ENCODE assay signal across 8 cellular contexts in genomic region chr5:66840527-66841013, GRCh38.
DNase-seq lines count a peak whose midpoint lies in the region; ATAC-seq lines count a peak whose summit lies in the region.

No MANE protein-coding gene starts in this region.

- H3K27me3 ChIP-seq in BLaER1 treated with 17β-estradiol and CSF1 and Interleukin-3, amounts not matched to agents 10 nM and 100 nM: no peaks in the 10 kb centered on the region

- no peak overlapping the region for H3K4me3 ChIP-seq in BLaER1 treated with 17β-estradiol and CSF1 and Interleukin-3, amounts not matched to agents 10 nM and 100 nM

- H4K20me1 ChIP-seq in BLaER1 treated with 17β-estradiol and CSF1 and Interleukin-3, amounts not matched to agents 10 nM and 100 nM: no peaks in the 10 kb centered on the region

- peak overlapping the region in 8 of 11 experiments; percentile 17 to 59 (median 34); a peak in 13 of 22 replicates for H3K27ac ChIP-seq in BLaER1 treated with 17β-estradiol and CSF1 and Interleukin-3, amounts not matched to agents 10 nM and 100 nM
- no peak overlapping the region for H3K27ac ChIP-seq in substantia nigra (ENCODE audit: low read depth, low read length, poor library complexity, severe bottlenecking)

- H3K36me3 ChIP-seq in BLaER1 treated with 17β-estradiol and CSF1 and Interleukin-3, amounts not matched to agents 10 nM and 100 nM: no peaks in the 10 kb centered on the region

- H3K4me2 ChIP-seq in BLaER1 treated with 17β-estradiol and CSF1 and Interleukin-3, amounts not matched to agents 10 nM and 100 nM: peak overlapping the region; percentile 33 to 70 (median 55)

- DNase-seq in activated CD4-positive, CD25-positive, alpha-beta regulatory T cell treated with anti-CD3 and anti-CD28 coated beads, Interleukin-2, amount 50 U/mL, for 72 hours: peak; percentile 36
- no peak for DNase-seq in DMS153 (lab: John Stamatoyannopoulos, UW)
- DNase-seq in substantia nigra (lab: John Stamatoyannopoulos, UW): no peak
- DNase-seq in NCI-H69 (lab: John Stamatoyannopoulos, UW): no peak
- DNase-seq in cortex of kidney (lab: John Stamatoyannopoulos, UW): no peak

- ATAC-seq in GM19351 (IDR thresholded peaks at IDR 0.05; ENCODE audit: unreplicated experiment): peak; percentile 98
- ATAC-seq in HG03135 (IDR thresholded peaks at IDR 0.05; ENCODE audit: unreplicated experiment): peak; percentile 99

- H3K9ac ChIP-seq in BLaER1 treated with 17β-estradiol and CSF1 and Interleukin-3, amounts not matched to agents 10 nM and 100 nM: no peak overlapping the region

- H3K4me1 ChIP-seq in BLaER1 treated with 17β-estradiol and CSF1 and Interleukin-3, amounts not matched to agents 10 nM and 100 nM: peaks cover 10 to 20% (median 14%) of the 10 kb centered on the region in 10 experiments

- no peaks in the 10 kb centered on the region for H3K9me3 ChIP-seq in BLaER1 treated with 17β-estradiol and CSF1 and Interleukin-3, amounts not matched to agents 10 nM and 100 nM (replicated peaks in 1 of 11)
